In the genomic region with DNA sequence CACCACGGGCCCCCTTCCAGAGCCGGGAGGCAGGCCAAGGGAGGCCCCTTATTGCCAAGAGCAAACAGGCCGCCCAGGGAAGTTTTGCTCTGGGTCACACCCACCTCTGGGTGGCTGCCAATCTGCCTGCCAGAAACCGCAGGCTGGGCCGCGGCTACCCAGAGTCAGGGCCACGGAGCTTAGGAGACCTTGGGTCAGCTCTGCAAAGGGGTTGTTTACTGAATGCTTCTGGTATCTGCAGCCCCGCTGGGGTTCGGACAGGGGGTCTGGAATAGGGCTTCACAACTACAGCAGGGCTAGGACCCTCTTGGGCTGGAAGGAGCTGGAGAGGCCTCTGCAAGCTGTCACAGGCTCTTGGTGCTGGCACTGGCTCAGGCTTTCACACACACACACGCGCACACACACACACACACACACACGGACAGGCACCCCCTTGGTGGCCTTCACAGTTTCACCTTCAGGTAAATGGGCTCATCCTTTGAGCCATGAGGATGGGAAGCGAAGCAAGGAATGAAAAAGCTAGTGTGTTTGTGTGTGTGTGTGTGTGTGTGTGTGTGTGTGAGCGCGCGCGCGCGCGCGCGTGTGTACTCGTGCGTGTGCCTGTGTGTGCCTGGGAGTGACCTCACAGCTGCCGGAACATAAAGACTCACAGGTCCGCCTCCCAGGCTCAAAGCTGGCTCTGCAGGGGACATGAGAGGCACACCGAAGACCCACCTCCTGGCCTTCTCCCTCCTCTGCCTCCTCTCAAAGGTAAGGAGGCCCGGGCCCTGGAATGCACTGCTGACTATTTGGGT, we compare ENCODE assay signal across 10 cellular contexts. TPM values are rescaled to one million over a fixed set of nuclear protein-coding genes. Genes with fewer than 3 reads are reported as not detected.
DNase-seq lines count a peak whose midpoint lies in the region; ATAC-seq and TF ChIP-seq lines count a peak whose summit lies in the region.
"Had no signal": no experiment of that assay in that cellular context is flagged by ENCODE, and none has a peak within 500 bp of the region (broad histone marks: within the 10 kb centered on the region; RNA-seq: fewer than 3 reads in every experiment).

A gene with protein sequence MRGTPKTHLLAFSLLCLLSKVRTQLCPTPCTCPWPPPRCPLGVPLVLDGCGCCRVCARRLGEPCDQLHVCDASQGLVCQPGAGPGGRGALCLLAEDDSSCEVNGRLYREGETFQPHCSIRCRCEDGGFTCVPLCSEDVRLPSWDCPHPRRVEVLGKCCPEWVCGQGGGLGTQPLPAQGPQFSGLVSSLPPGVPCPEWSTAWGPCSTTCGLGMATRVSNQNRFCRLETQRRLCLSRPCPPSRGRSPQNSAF (plus strand): TSS at position 669 of the 794 bp plus-strand sequence. CDS start 22 bp downstream, at position 691.

- H3K4me3 Mint-ChIP-seq in glutamatergic neuron (ENCODE audit: unreplicated experiment) = no peak within 1 kb of the TSS

- no peak for TF ChIP-seq CTCF in mammary epithelial cell (conservative IDR thresholded peaks at IDR 0.05 in 1 of 2, IDR thresholded peaks at IDR 0.05 in 1 of 2; ENCODE audit: extremely low read depth in 1 of 2, insufficient read depth in 1 of 2, low read depth in 1 of 2, low read length in 2 of 2)
- TF ChIP-seq CTCF in lower leg skin (IDR thresholded peaks at IDR 0.05) = no peak
- TF ChIP-seq CTCF in glutamatergic neuron (IDR thresholded peaks at IDR 0.05; ENCODE audit: partially characterized antibody, unreplicated experiment) = no peak

- peaks cover 4% of the 10 kb centered on the region for H3K4me1 Mint-ChIP-seq in glutamatergic neuron (ENCODE audit: low read depth, unreplicated experiment)

- H3K4me2 ChIP-seq in mammary epithelial cell (ENCODE audit: insufficient read depth, low read depth, low read length) = peak within 1 kb of the TSS; percentile 34

- no peaks in the 10 kb centered on the region for H3K79me2 ChIP-seq in mammary epithelial cell (ENCODE audit: insufficient read depth, low read length)
- H3K79me2 ChIP-seq: parathyroid adenoma had no signal

- ATAC-seq in HG02840 (IDR thresholded peaks at IDR 0.05; ENCODE audit: low FRiP score, unreplicated experiment) = no peak

- 49% methylated on average over 6 of the region's 28 CpGs for WGBS in mammary epithelial cell (ENCODE audit: low coverage, missing lambda C conversion rate)
- 21 to 28% methylated on average over 27 to 28 of the region's 28 CpGs for WGBS in lower leg skin, 2 donors

- H3K27me3 Mint-ChIP-seq in glutamatergic neuron (ENCODE audit: unreplicated experiment) = peaks cover 3% of the 10 kb centered on the region

- intact Hi-C loops in mammary epithelial cell (cut with micrococcal nuclease) = loop anchor here (2.0 kb wide), 1 partner anchor 16 kb away; no protein-coding TSS in a partner anchor
- intact Hi-C loops in lower leg skin (cut with DNase I; ENCODE audit: low total_unique reads) = no loop called here

- H3K4me3 ChIP-seq in mammary epithelial cell (replicated peaks in 1 of 3; ENCODE audit: insufficient read depth in 1 of 3, low read depth in 2 of 3, low read length in 3 of 3) = no peak within 1 kb of the TSS
- peak within 1 kb of the TSS; percentile 33 for H3K4me3 ChIP-seq in lower leg skin (ENCODE audit: low read depth, poor library complexity, severe bottlenecking)

- peaks cover 3% of the 10 kb centered on the region for H3K9me3 Mint-ChIP-seq in glutamatergic neuron (ENCODE audit: unreplicated experiment)

- H3K27me3 ChIP-seq in mammary epithelial cell (ENCODE audit: insufficient read depth, low read length) = no peaks in the 10 kb centered on the region

- no peak within 1 kb of the TSS for H3K27ac ChIP-seq in mammary epithelial cell (ENCODE audit: insufficient read depth, low read depth, low read length)
- H3K27ac ChIP-seq: parathyroid adenoma had no signal

- no peaks in the 10 kb centered on the region for H3K9me3 ChIP-seq in mammary epithelial cell (replicated peaks; ENCODE audit: insufficient read depth, low read length)

- BruUV-seq in mammary epithelial cell (replicated peaks; lab: Mats Ljungman, UMichigan) = no TSS peak

- peaks cover 32% of the 10 kb centered on the region for H3K4me1 ChIP-seq in mammary epithelial cell (ENCODE audit: insufficient read depth, low read length)

- no peaks in the 10 kb centered on the region for H4K20me1 ChIP-seq in mammary epithelial cell (ENCODE audit: insufficient read depth, low read length)

- no peaks in the 10 kb centered on the region for H3K36me3 ChIP-seq in mammary epithelial cell (ENCODE audit: insufficient read depth, low read length)

- CTCF ChIA-PET in mammary epithelial cell (lab: Charles Lee; ENCODE audit: low non-redundant PET) = no interaction called here

- H3K27ac Mint-ChIP-seq in glutamatergic neuron (ENCODE audit: unreplicated experiment) = no peak within 1 kb of the TSS

- DNase-seq in AG08395 (ENCODE audit: low spot score) (peak; percentile 90), NCI-H1105 (lab: John Stamatoyannopoulos, UW) (peak; percentile 67), mammary epithelial cell (peak; percentile 82), lower leg skin (ENCODE audit: low spot score in 2 of 2) (peak; percentile 83 to 97), glutamatergic neuron (no peak)
- DNase-seq in central memory CD4-positive, alpha-beta T cell = no peak
- no peak for DNase-seq in activated CD4-positive, alpha-beta T cell treated with anti-CD3 and anti-CD28 coated beads for 1 hour

- H2AFZ ChIP-seq in mammary epithelial cell (ENCODE audit: low read depth, low read length) = no peak within 1 kb of the TSS
- H2AFZ ChIP-seq: parathyroid adenoma had no signal

- TF ChIP-seq POLR2A in lower leg skin (IDR thresholded peaks at IDR 0.05) = no peak

- in situ Hi-C loops in mammary epithelial cell (cut with MboI; ENCODE audit: low sequenced_read_pairs in 2 of 2) = no loop called here

- dilution Hi-C loops in mammary epithelial cell (cut with HindIII; ENCODE audit: low sequenced_read_pairs) = no loop called here

- H3K9ac ChIP-seq in mammary epithelial cell (ENCODE audit: insufficient read depth, low read length) = no peak within 1 kb of the TSS
- H3K9ac ChIP-seq: parathyroid adenoma had no signal

- no peaks in the 10 kb centered on the region for H3K36me3 Mint-ChIP-seq in glutamatergic neuron (ENCODE audit: unreplicated experiment)

RNA-seq across cellular contexts. Expression of the gene that starts here (rescaled TPM):
- total RNA-seq in mammary epithelial cell (under 1 TPM in 1 of 2 donors, not detected in 1; 0.67 TPM), lower leg skin (100 to 1,000 TPM in 2 of 4 donors, 10 to 100 TPM in 2; 50.8 to 481 (median 81.3) TPM), glutamatergic neuron (ENCODE audit: unreplicated experiment) (not detected)
- not detected for polyA plus RNA-seq in mammary epithelial cell
- not detected for polyA minus RNA-seq in mammary epithelial cell
- total RNA-seq: T-helper 2 cell treated with Interferon-gamma antibody and Interleukin-4, amounts not matched to agents 100 ng/mL and 5 ng/mL, for 36 hours had no signal

Comparison
In these comparisons a context has a peak if more than half of its experiments do, and no peak if none do; other contexts are left out.
1. RNA of the gene that starts here (total RNA-seq): 50.8 to 481 TPM in lower leg skin; 0.67 TPM in mammary epithelial cell and not detected in glutamatergic neuron (single experiment); every median in the first group is over 10 times any median in the second.
2. Peak in DNase-seq and H3K4me2 ChIP-seq in mammary epithelial cell; RNA of the gene not detected or under 1 TPM.
3. DNase-seq: peak in AG08395 (single experiment), NCI-H1105 (single experiment) and lower leg skin (2 of 2); none in glutamatergic neuron (single experiment), central memory CD4-positive, alpha-beta T cell (single experiment) and activated CD4-positive, alpha-beta T cell treated with anti-CD3 and anti-CD28 coated beads for 1 hour (single experiment).